In genomic region chr4:64781737-64782326, GRCh38 we compare ENCODE assay signal across 7 cellular contexts.
DNase-seq lines count a peak whose midpoint lies in the region; ATAC-seq and TF ChIP-seq lines count a peak whose summit lies in the region.

No MANE protein-coding gene starts in this region.

- no peaks in the 10 kb centered on the region for H3K9me3 Mint-ChIP-seq in osteocyte (ENCODE audit: unreplicated experiment)

- peaks cover 13% of the 10 kb centered on the region for H3K4me1 Mint-ChIP-seq in osteocyte (ENCODE audit: unreplicated experiment)

- no peaks in the 10 kb centered on the region for H3K36me3 Mint-ChIP-seq in osteocyte (ENCODE audit: unreplicated experiment)

- peak; percentile 19 to 71 for DNase-seq in NCI-H446 (lab: John Stamatoyannopoulos, UW)
- peak; percentile 66 for DNase-seq in dedifferentiated amniotic fluid mesenchymal stem cell (ENCODE audit: extremely low spot score)
- DNase-seq in osteocyte (ENCODE audit: extremely low spot score, unreplicated experiment): no peak
- no peak for DNase-seq in activated effector memory CD4-positive, alpha-beta T cell treated with anti-CD3 and anti-CD28 coated beads, Interleukin-2, amount 50 U/mL, for 16 hours
- DNase-seq in hepatic stellate cell (ENCODE audit: low spot score): no peak

- TF ChIP-seq CTCF in GM12873 (IDR thresholded peaks at IDR 0.05; ENCODE audit: insufficient read depth, low read depth, low read length, missing control alignments) (peak; percentile 58), osteocyte (IDR thresholded peaks at IDR 0.05) (peak; percentile 81)

- peaks cover 27% of the 10 kb centered on the region for H3K27me3 Mint-ChIP-seq in osteocyte (ENCODE audit: unreplicated experiment)

- H3K4me3 Mint-ChIP-seq in osteocyte (ENCODE audit: unreplicated experiment): no peak overlapping the region

- ATAC-seq in HG02642 (IDR thresholded peaks at IDR 0.05; ENCODE audit: poor library complexity, unreplicated experiment): peak; percentile 70

- H3K27ac Mint-ChIP-seq in osteocyte (ENCODE audit: unreplicated experiment): no peak overlapping the region

Comparison
In these comparisons a context has a peak if more than half of its experiments do, and no peak if none do; other contexts are left out.
1. DNase-seq: peak in NCI-H446 (2 of 2) and dedifferentiated amniotic fluid mesenchymal stem cell (single experiment); none in osteocyte (single experiment), activated effector memory CD4-positive, alpha-beta T cell treated with anti-CD3 and anti-CD28 coated beads, Interleukin-2, amount 50 U/mL, for 16 hours (single experiment) and hepatic stellate cell (single experiment).